Comparison of ENCODE assay signal across 16 cellular contexts in genomic region chr14:72836085-72836484, GRCh38.
"Had no signal": no experiment of that assay in that cellular context is flagged by ENCODE, and none has a peak within 500 bp of the region (broad histone marks: within the 10 kb centered on the region; RNA-seq: fewer than 3 reads in every experiment).

No MANE protein-coding gene starts in this region.

- ATAC-seq: mucosa of descending colon; naive thymus-derived CD8-positive, alpha-beta T cell; sciatic nerve had no signal

- H3K9me3 ChIP-seq: mucosa of descending colon, ovary, spleen had no signal

- H3K27ac ChIP-seq: dorsolateral prefrontal cortex, ovary, spleen had no signal

- H3K4me3 ChIP-seq: dorsolateral prefrontal cortex, mucosa of descending colon, ovary, spleen had no signal

- H3K4me1 ChIP-seq: spleen had no signal

- H3K36me3 ChIP-seq: ovary, spleen had no signal

- H3K27me3 ChIP-seq: dorsolateral prefrontal cortex, ovary, spleen had no signal

- DNase-seq: cortex of kidney; dorsolateral prefrontal cortex; effector CD8-positive, alpha-beta T cell; foreskin melanocyte; islet precursor cell; mammary epithelial cell; mucosa of descending colon; naive thymus-derived CD8-positive, alpha-beta T cell; nucleus accumbens; ovary; spleen; stimulated activated CD4-positive, alpha-beta T cell treated with anti-CD3 and anti-CD28 coated beads, Interleukin-15, amount 100 ng/mL, for 24 hours; stimulated activated CD4-positive, alpha-beta T cell treated with anti-CD3 and anti-CD28 coated beads, Interleukin-1b, Interleukin-23, amount 100 ng/mL, for 48 hours; stimulated activated CD4-positive, alpha-beta T cell treated with anti-CD3 and anti-CD28 coated beads, Interleukin-4, amount 100 ng/mL, for 24 hours; stimulated activated naive CD4-positive, alpha-beta T cell treated with Interleukin-2 at 50 U/mL for 16 hours had no signal
